In genomic region chr14:102694530-102695171, GRCh38 we compare ENCODE assay signal across 8 cellular contexts.
A peak's percentile ranks its signal among the peaks of the same experiment; 100 is the strongest.
DNase-seq lines count a peak whose midpoint lies in the region; ATAC-seq and TF ChIP-seq lines count a peak whose summit lies in the region.

No MANE protein-coding gene starts in this region.

- intact Hi-C loops in Calu3 (cut with micrococcal nuclease; ENCODE audit: unreplicated experiment): loop anchor here (5.0 to 10.0 kb wide), 3 partner anchors 80 to 230 kb away; partner anchors contain the start of genes AMN, RCOR1 and TRAF3

- no peak for TF ChIP-seq EP300 in suprapubic skin (IDR thresholded peaks at IDR 0.05)

- TF ChIP-seq CTCF in Calu3 (IDR thresholded peaks at IDR 0.05; ENCODE audit: unreplicated experiment) (peak; percentile 47), fibroblast of lung (conservative IDR thresholded peaks at IDR 0.05 in 1 of 2, IDR thresholded peaks at IDR 0.05 in 1 of 2; ENCODE audit: low read depth in 1 of 2, low read length in 2 of 2) (peak; percentile 51 to 61), nephron progenitor cell (IDR thresholded peaks at IDR 0.05) (peak; percentile 72), suprapubic skin (IDR thresholded peaks at IDR 0.05) (peak; percentile 55 to 71)

- H3K9me3 Mint-ChIP-seq in Calu3 (ENCODE audit: low read depth, unreplicated experiment) (no peaks in the 10 kb centered on the region), nephron progenitor cell (no peaks in the 10 kb centered on the region)

- H3K27ac Mint-ChIP-seq in Calu3 (ENCODE audit: unreplicated experiment) (no peak overlapping the region), nephron progenitor cell (no peak overlapping the region)

- H3K4me2 ChIP-seq in fibroblast of lung (ENCODE audit: extremely low read depth, insufficient read depth, low read length): no peak overlapping the region

- H3K9me3 ChIP-seq in fibroblast of lung (ENCODE audit: control insufficient read depth, insufficient read depth, low read depth, low read length) (no peaks in the 10 kb centered on the region), suprapubic skin (no peaks in the 10 kb centered on the region)

- no TSS peak for BruUV-seq in Calu3 (replicated peaks; lab: Mats Ljungman, UMichigan)

- no peaks in the 10 kb centered on the region for H4K20me1 ChIP-seq in fibroblast of lung (ENCODE audit: control insufficient read depth, extremely low read depth, insufficient read depth, low read length)

- peaks cover 12% of the 10 kb centered on the region for H3K79me2 ChIP-seq in fibroblast of lung (ENCODE audit: control insufficient read depth, insufficient read depth, low read length)

- H3K27me3 ChIP-seq in fibroblast of lung (ENCODE audit: control insufficient read depth, insufficient read depth, low read length) (no peaks in the 10 kb centered on the region), suprapubic skin (no peaks in the 10 kb centered on the region)

- H3K36me3 Mint-ChIP-seq in Calu3 (ENCODE audit: insufficient read depth, unreplicated experiment) (no peaks in the 10 kb centered on the region), nephron progenitor cell (ENCODE audit: low read depth) (peaks cover 12% of the 10 kb centered on the region)

- DNase-seq in Calu3 (peak; percentile 64), HT1080 (ENCODE audit: low read depth) (peak; percentile 55), NOMO-1 treated with dmso at 0.1 percent for 144 hours (lab: John Stamatoyannopoulos, UW; ENCODE audit: unreplicated experiment) (peak; percentile 12), fibroblast of lung (ENCODE audit: low read depth in 2 of 2) (peak; percentile 50 to 80), nephron progenitor cell (peak; percentile 64), suprapubic skin (ENCODE audit: low spot score in 2 of 2) (peak in 1 of 2 donors; percentile 64)
- DNase-seq in activated CD8-positive, alpha-beta memory T cell treated with anti-CD3 and anti-CD28 coated beads, Interleukin-2, amount 50 U/mL, for 48 hours: peak; percentile 63

- no peak overlapping the region for H2AFZ ChIP-seq in fibroblast of lung (ENCODE audit: low read length)

- 26% methylated on average over 8 of the region's 8 CpGs for WGBS in suprapubic skin

- H3K4me3 Mint-ChIP-seq in Calu3 (ENCODE audit: low read depth, unreplicated experiment) (no peak overlapping the region), nephron progenitor cell (no peak overlapping the region)

- CTCF ChIA-PET in Calu3 (lab: Charles Lee): interaction anchor here (0.6 to 2.3 kb wide), 18 partner anchors 17 to 410 kb away, joined by 3 to 14 read pairs (median 3); no protein-coding TSS in a partner anchor

- H3K27me3 Mint-ChIP-seq in Calu3 (ENCODE audit: unreplicated experiment) (no peaks in the 10 kb centered on the region), nephron progenitor cell (ENCODE audit: low read depth, poor library complexity) (no peaks in the 10 kb centered on the region)

- H3K4me3 ChIP-seq in fibroblast of lung (replicated peaks in 1 of 4; ENCODE audit: control extremely low read depth in 1 of 4, insufficient read depth in 1 of 4, low read depth in 3 of 4, low read length in 4 of 4) (no peak overlapping the region), suprapubic skin (no peak overlapping the region)

- H3K4me1 ChIP-seq in fibroblast of lung (ENCODE audit: control insufficient read depth, extremely low read depth, insufficient read depth, low read length) (no peaks in the 10 kb centered on the region), suprapubic skin (peaks cover 14% of the 10 kb centered on the region)

- no peaks in the 10 kb centered on the region for H3K36me3 ChIP-seq in fibroblast of lung (ENCODE audit: control insufficient read depth, insufficient read depth, low read length)
- H3K36me3 ChIP-seq in suprapubic skin: no peaks in the 10 kb centered on the region

- no peak for TF ChIP-seq POLR2A in suprapubic skin (IDR thresholded peaks at IDR 0.05)

- no peak overlapping the region for H3K9ac ChIP-seq in fibroblast of lung (ENCODE audit: insufficient read depth, low read length)

- H3K27ac ChIP-seq in fibroblast of lung (ENCODE audit: insufficient read depth, low read length): no peak overlapping the region
- no peak overlapping the region for H3K27ac ChIP-seq in suprapubic skin

- H3K4me1 Mint-ChIP-seq in Calu3 (ENCODE audit: low read depth, unreplicated experiment) (peaks cover 32% of the 10 kb centered on the region), nephron progenitor cell (peaks cover 54% of the 10 kb centered on the region)

- ATAC-seq in HG02759 (IDR thresholded peaks at IDR 0.05; ENCODE audit: unreplicated experiment): no peak
